ENCODE assay signal across 10 cellular contexts in genomic region chr15:73448158-73448758, GRCh38. TPM values are rescaled to one million over a fixed set of nuclear protein-coding genes. Genes with fewer than 3 reads are reported as not detected.
DNase-seq lines count a peak whose midpoint lies in the region; ATAC-seq and TF ChIP-seq lines count a peak whose summit lies in the region.
"Not testable (repeated sequence)": the region's sequence is repeated elsewhere in the genome, so short reads cannot be mapped to it uniquely, and the experiment has no call there.
"Had no signal": no experiment of that assay in that cellular context is flagged by ENCODE, and none has a peak within 500 bp of the region (broad histone marks: within the 10 kb centered on the region; RNA-seq: fewer than 3 reads in every experiment).

No MANE protein-coding gene starts in this region.

- H3K27me3 ChIP-seq in CD4-positive, alpha-beta memory T cell (ENCODE audit: insufficient read depth, low read length); HCT116 (ENCODE audit: insufficient read depth, low read length); PC-9 (ENCODE audit: insufficient read depth, low read depth): not testable (repeated sequence)

- peak overlapping the region in 7 of 8 donors; percentile 19 to 58 (median 49) for H3K4me3 Mint-ChIP-seq in CD4-positive, alpha-beta memory T cell
- H3K4me3 Mint-ChIP-seq in effector memory CD8-positive, alpha-beta T cell, result peak overlapping the region; percentile 53 to 60
- H3K4me3 Mint-ChIP-seq in stimulated activated effector memory CD8-positive, alpha-beta T cell treated with anti-CD3 and anti-CD28 coated beads, Interleukin-12 subunit alpha, Interleukin-12 subunit beta, amount 100 ng/mL, for 72 hours, result not testable (repeated sequence)

- H3F3A ChIP-seq in PC-9 (ENCODE audit: insufficient read depth, low read depth), result not testable (repeated sequence)

- not testable (repeated sequence) for H2AFZ ChIP-seq in HCT116 (ENCODE audit: low read depth, low read length, poor library complexity, severe bottlenecking); PC-9

- POLR2A ChIA-PET in CD4-positive, alpha-beta memory T cell (lab: Charles Lee; ENCODE audit: partially characterized antibody); HCT116 (lab: Charles Lee); PC-9 (lab: Charles Lee; ENCODE audit: unreplicated experiment): not testable (repeated sequence)

- peaks cover 0 to 59% (median 48%) of the 10 kb centered on the region in 8 donors for H3K9me3 Mint-ChIP-seq in CD4-positive, alpha-beta memory T cell
- peaks cover 14 to 21% of the 10 kb centered on the region in 2 donors for H3K9me3 Mint-ChIP-seq in effector memory CD8-positive, alpha-beta T cell
- H3K9me3 Mint-ChIP-seq in stimulated activated effector memory CD8-positive, alpha-beta T cell treated with anti-CD3 and anti-CD28 coated beads, Interleukin-12 subunit alpha, Interleukin-12 subunit beta, amount 100 ng/mL, for 72 hours, result peaks cover 20% of the 10 kb centered on the region

- peak in 4 of 5 donors; percentile 18 to 37 (median 30) for DNase-seq in CD4-positive, alpha-beta memory T cell
- not testable (repeated sequence) for DNase-seq in HCT116 (ENCODE audit: low read depth, low spot score); stimulated activated effector memory CD8-positive, alpha-beta T cell treated with anti-CD3 and anti-CD28 coated beads, Interleukin-12 subunit alpha, Interleukin-12 subunit beta, amount 100 ng/mL, for 72 hours (ENCODE audit: low spot score in 2 of 2)
- DNase-seq in PC-9 (peak; percentile 11 to 56), left colon (peak; percentile 42 to 62)
- DNase-seq in activated CD4-positive, alpha-beta T cell treated with anti-CD3 and anti-CD28 coated beads, Interleukin-2, amount 50 U/mL, for 48 hours, result peak; percentile 4 to 7
- peak; percentile 21 for DNase-seq in activated effector memory CD4-positive, alpha-beta T cell treated with Interleukin-2 at 50 U/mL for 16 hours
- peak; percentile 2 to 17 (median 4) for DNase-seq in effector memory CD8-positive, alpha-beta T cell

- TF ChIP-seq CTCF in HCT116 (IDR thresholded peaks at IDR 0.05 in 2 of 3, conservative IDR thresholded peaks at IDR 0.05 in 1 of 3; ENCODE audit: borderline replicate concordance in 1 of 3, insufficient read depth in 1 of 3, low read depth in 2 of 3, low read length in 2 of 3); PC-9 (conservative IDR thresholded peaks at IDR 0.05): not testable (repeated sequence)

- H3K4me3 ChIP-seq in CD4-positive, alpha-beta memory T cell (ENCODE audit: low read length in 2 of 2); HCT116 (replicated peaks in 1 of 2; ENCODE audit: low read depth in 1 of 2, low read length in 2 of 2): not testable (repeated sequence)
- H3K4me3 ChIP-seq in PC-9, result peak overlapping the region; percentile 14; the same call in 1 of the 2 replicates

- not testable (repeated sequence) for H3K9me2 ChIP-seq in HCT116 (ENCODE audit: insufficient read depth); PC-9 (ENCODE audit: insufficient read depth)

- RAD21 ChIA-PET in HCT116 (lab: Charles Lee; ENCODE audit: low non-redundant PET in 1 of 2, low total read pairs in 2 of 2, uncharacterized antibody in 2 of 2, unreplicated experiment in 2 of 2), result not testable (repeated sequence)

- not testable (repeated sequence) for H3K27ac ChIP-seq in CD4-positive, alpha-beta memory T cell (ENCODE audit: low read depth, low read length); HCT116 (ENCODE audit: low read depth, low read length); PC-9

- TF ChIP-seq RAD21 in HCT116 (IDR thresholded peaks at IDR 0.05; ENCODE audit: low read depth), result not testable (repeated sequence)

- not testable (repeated sequence) for H3K36me3 ChIP-seq in CD4-positive, alpha-beta memory T cell (ENCODE audit: insufficient read depth, low read length); HCT116 (ENCODE audit: control insufficient read depth in 1 of 2, insufficient read depth in 2 of 2, low read length in 2 of 2); PC-9 (ENCODE audit: low read depth)

- H3K4me2 ChIP-seq in HCT116 (ENCODE audit: low read length), result 0 out of 2 replicates have a peak overlapping the region, but pooled peaks have one; percentile 9
- H3K4me2 ChIP-seq in PC-9, result peak overlapping the region; percentile 47

- H3K4me1 Mint-ChIP-seq in CD4-positive, alpha-beta memory T cell, result peaks cover 15 to 30% (median 23%) of the 10 kb centered on the region in 4 donors
- peaks cover 14 to 18% of the 10 kb centered on the region in 2 donors for H3K4me1 Mint-ChIP-seq in effector memory CD8-positive, alpha-beta T cell (ENCODE audit: low read depth in 2 of 2)
- peaks cover 15% of the 10 kb centered on the region for H3K4me1 Mint-ChIP-seq in stimulated activated effector memory CD8-positive, alpha-beta T cell treated with anti-CD3 and anti-CD28 coated beads, Interleukin-12 subunit alpha, Interleukin-12 subunit beta, amount 100 ng/mL, for 72 hours

- not testable (repeated sequence) for H3K9me3 ChIP-seq in CD4-positive, alpha-beta memory T cell (ENCODE audit: control insufficient read depth in 1 of 2, low read length in 2 of 2); HCT116 (ENCODE audit: control insufficient read depth in 1 of 2, insufficient read depth in 1 of 2, low read depth in 1 of 2, low read length in 2 of 2); PC-9 (ENCODE audit: insufficient read depth, low read depth)

- H3K36me3 Mint-ChIP-seq in CD4-positive, alpha-beta memory T cell, result peaks cover 12 to 22% of the 10 kb centered on the region in 2 donors
- not testable (repeated sequence) for H3K36me3 Mint-ChIP-seq in effector memory CD8-positive, alpha-beta T cell (ENCODE audit: insufficient read depth); stimulated activated effector memory CD8-positive, alpha-beta T cell treated with anti-CD3 and anti-CD28 coated beads, Interleukin-12 subunit alpha, Interleukin-12 subunit beta, amount 100 ng/mL, for 72 hours

- CTCF ChIA-PET in CD4-positive, alpha-beta memory T cell (lab: Charles Lee; ENCODE audit: partially characterized antibody); HCT116 (lab: Charles Lee); PC-9 (lab: Charles Lee): not testable (repeated sequence)

- ATAC-seq in HCT116; effector memory CD8-positive, alpha-beta T cell (replicated peaks); stimulated activated effector memory CD8-positive, alpha-beta T cell treated with anti-CD3 and anti-CD28 coated beads, Interleukin-12 subunit alpha, Interleukin-12 subunit beta, amount 100 ng/mL, for 72 hours: not testable (repeated sequence)
- ATAC-seq in left colon, result peak; percentile 52

- not testable (repeated sequence) for H3K79me2 ChIP-seq in HCT116 (ENCODE audit: insufficient read depth, low read length); PC-9 (ENCODE audit: low read depth)

- intact Hi-C loops in CD4-positive, alpha-beta memory T cell (cut with micrococcal nuclease); HCT116 (cut with micrococcal nuclease); PC-9 (cut with micrococcal nuclease; ENCODE audit: unreplicated experiment); left colon (cut with DNase I, micrococcal nuclease): not testable (repeated sequence)

- peaks cover 12 to 15% of the 10 kb centered on the region in 2 donors for H3K27me3 Mint-ChIP-seq in CD4-positive, alpha-beta memory T cell
- not testable (repeated sequence) for H3K27me3 Mint-ChIP-seq in effector memory CD8-positive, alpha-beta T cell

- BruUV-seq in HCT116 (replicated peaks; lab: Mats Ljungman, UMichigan); PC-9 (replicated peaks; lab: Mats Ljungman, UMichigan): not testable (repeated sequence)

- not testable (repeated sequence) for H3K9ac ChIP-seq in HCT116 (ENCODE audit: low read length)

- peak overlapping the region in 4 of 7 donors; percentile 26 to 72 (median 47) for H3K27ac Mint-ChIP-seq in CD4-positive, alpha-beta memory T cell
- H3K27ac Mint-ChIP-seq in effector memory CD8-positive, alpha-beta T cell, result peak overlapping the region; percentile 62 to 85
- peak overlapping the region; percentile 53 for H3K27ac Mint-ChIP-seq in stimulated activated effector memory CD8-positive, alpha-beta T cell treated with anti-CD3 and anti-CD28 coated beads, Interleukin-12 subunit alpha, Interleukin-12 subunit beta, amount 100 ng/mL, for 72 hours

- H3K4me1 ChIP-seq in CD4-positive, alpha-beta memory T cell (ENCODE audit: insufficient read depth, low read length), result peaks cover 17% of the 10 kb centered on the region
- not testable (repeated sequence) for H3K4me1 ChIP-seq in HCT116 (ENCODE audit: control insufficient read depth in 1 of 2, insufficient read depth in 2 of 2, low read length in 2 of 2)
- peaks cover 12% of the 10 kb centered on the region for H3K4me1 ChIP-seq in PC-9 (replicated peaks; ENCODE audit: insufficient read depth)

- not testable (repeated sequence) for TF ChIP-seq POLR2A in HCT116 (IDR thresholded peaks at IDR 0.05; ENCODE audit: borderline replicate concordance, extremely low read depth, insufficient read depth, insufficient read length)

- not testable (repeated sequence) for H4K20me1 ChIP-seq in HCT116 (ENCODE audit: insufficient read depth); PC-9 (ENCODE audit: insufficient read depth)

RNA-seq across cellular contexts. Expression of gene REC114, which starts 5.3 kb away (rescaled TPM):
- total RNA-seq in CD4-positive, alpha-beta memory T cell, result not detected
- not detected for polyA plus RNA-seq in CD4-positive, alpha-beta memory T cell
- total RNA-seq in HCT116 (2021; ENCODE audit: unreplicated experiment) (not detected), PC-9 (2021) (not detected in 2 replicates), left colon (not detected)
- polyA plus RNA-seq in HCT116 (2012), result not detected in 2 replicates
- total RNA-seq: H7, Peyer's patch had no signal
